7 cellular contexts compared by ENCODE assay signal in the genomic region with DNA sequence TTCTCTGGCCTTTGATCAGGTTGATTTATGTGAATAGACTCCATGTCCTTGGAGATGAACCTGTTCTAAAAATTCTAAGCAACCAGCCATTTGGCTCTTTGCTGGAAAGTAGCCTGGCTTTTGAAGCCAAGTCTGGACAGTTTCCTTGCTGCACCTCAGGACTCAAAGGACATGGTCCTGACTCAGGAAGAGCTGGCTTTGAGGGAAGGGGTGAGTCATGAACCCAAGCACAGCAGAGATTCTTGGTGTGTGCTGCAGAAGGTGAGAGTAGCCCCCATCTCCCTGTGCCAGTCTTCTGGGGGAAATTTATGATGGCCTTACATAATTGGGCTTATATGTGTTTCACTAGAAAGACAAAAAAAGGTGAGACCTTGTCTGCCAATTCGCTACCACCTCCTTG.
A peak's percentile ranks its signal among the peaks of the same experiment; 100 is the strongest.
DNase-seq lines count a peak whose midpoint lies in the region; ATAC-seq, FAIRE-seq and TF ChIP-seq lines count a peak whose summit lies in the region.
"Not testable (repeated sequence)": the region's sequence is repeated elsewhere in the genome, so short reads cannot be mapped to it uniquely, and the experiment has no call there.

No MANE protein-coding gene starts in this region.

- in situ Hi-C loops in Panc1 (cut with HindIII; ENCODE audit: low pct_unique_long_range_greater_than_20kb, low sequenced_read_pairs); K562 (cut with MboI): not testable (repeated sequence)

- H3K36me3 ChIP-seq in HCT116 (ENCODE audit: control insufficient read depth in 1 of 2, insufficient read depth in 2 of 2, low read length in 2 of 2); Panc1 (ENCODE audit: control insufficient read depth, insufficient read depth, low read length); RWPE2 (ENCODE audit: low read depth); K562 (ENCODE audit: control insufficient read depth, insufficient read depth, low read length); keratinocyte (ENCODE audit: control insufficient read depth in 2 of 2, extremely low read depth in 1 of 2, insufficient read depth in 2 of 2, low read length in 2 of 2): not testable (repeated sequence)

- peaks cover 22% of the 10 kb centered on the region for H3K79me2 ChIP-seq in HCT116 (ENCODE audit: insufficient read depth, low read length)
- peaks cover 65% of the 10 kb centered on the region for H3K79me2 ChIP-seq in K562 (ENCODE audit: control insufficient read depth, insufficient read depth, low read length)
- H3K79me2 ChIP-seq in keratinocyte (ENCODE audit: control insufficient read depth, insufficient read depth, low read length), result peaks cover 63% of the 10 kb centered on the region

- RAD21 ChIA-PET in HCT116 (lab: Charles Lee; ENCODE audit: low non-redundant PET in 1 of 2, low total read pairs in 2 of 2, uncharacterized antibody in 2 of 2, unreplicated experiment in 2 of 2), result not testable (repeated sequence)

- H3K4me1 Mint-ChIP-seq in activated CD4-positive, alpha-beta memory T cell treated with anti-CD3 and anti-CD28 coated beads for 36 hours (ENCODE audit: low read depth), result peaks cover 13% of the 10 kb centered on the region

- not testable (repeated sequence) for H3K27ac Mint-ChIP-seq in activated CD4-positive, alpha-beta memory T cell treated with anti-CD3 and anti-CD28 coated beads for 36 hours

- not testable (repeated sequence) for H3K27me3 ChIP-seq in HCT116 (ENCODE audit: insufficient read depth, low read length); Panc1 (ENCODE audit: control insufficient read depth, insufficient read depth, low read length); RWPE2 (ENCODE audit: insufficient read depth, poor library complexity, severe bottlenecking); K562 (ENCODE audit: control insufficient read depth in 2 of 2, insufficient read depth in 2 of 2, low read length in 2 of 2); keratinocyte (ENCODE audit: control insufficient read depth, extremely low read depth, insufficient read depth, low read length)

- not testable (repeated sequence) for TF ChIP-seq POLR2A in HCT116 (IDR thresholded peaks at IDR 0.05; ENCODE audit: borderline replicate concordance, extremely low read depth, insufficient read depth, insufficient read length); K562 (conservative IDR thresholded peaks at IDR 0.05)

- peaks cover 0 to 11% of the 10 kb centered on the region in 2 experiments; a peak in 2 of 4 replicates for H3K4me1 ChIP-seq in HCT116 (ENCODE audit: control insufficient read depth in 1 of 2, insufficient read depth in 2 of 2, low read length in 2 of 2)
- not testable (repeated sequence) for H3K4me1 ChIP-seq in Panc1 (ENCODE audit: control insufficient read depth, insufficient read depth, low read length); RWPE2 (ENCODE audit: insufficient read depth, poor library complexity, severe bottlenecking); K562 (replicated peaks in 1 of 2; ENCODE audit: control insufficient read depth in 2 of 2, insufficient read depth in 2 of 2, low read length in 2 of 2); keratinocyte (ENCODE audit: control insufficient read depth, extremely low read depth, insufficient read depth, low read length)

- not testable (repeated sequence) for H3K9me1 ChIP-seq in K562 (ENCODE audit: control insufficient read depth, insufficient read depth, low read length); keratinocyte (ENCODE audit: control insufficient read depth, extremely low read depth, insufficient read depth, low read length)

- H4K20me1 ChIP-seq in HCT116 (ENCODE audit: insufficient read depth); K562 (replicated peaks; ENCODE audit: control insufficient read depth, insufficient read depth, low read length); keratinocyte (ENCODE audit: control insufficient read depth, extremely low read depth, insufficient read depth, low read length): not testable (repeated sequence)

- BruUV-seq in HCT116 (replicated peaks; lab: Mats Ljungman, UMichigan); Panc1 (replicated peaks; lab: Mats Ljungman, UMichigan); K562 (replicated peaks; lab: Mats Ljungman, UMichigan): not testable (repeated sequence)

- H2AFZ ChIP-seq in HCT116 (ENCODE audit: low read depth, low read length, poor library complexity, severe bottlenecking); K562 (ENCODE audit: low read depth, low read length); keratinocyte (ENCODE audit: control insufficient read depth, low read length): not testable (repeated sequence)

- no CpG with 5 or more reads among the region's 1 CpG for WGBS in K562 (ENCODE audit: insufficient coverage, low coverage, missing lambda C conversion rate)

- not testable (repeated sequence) for H3K4me3 Mint-ChIP-seq in activated CD4-positive, alpha-beta memory T cell treated with anti-CD3 and anti-CD28 coated beads for 36 hours

- not testable (repeated sequence) for H3K9me3 ChIP-seq in HCT116 (ENCODE audit: control insufficient read depth in 1 of 2, insufficient read depth in 1 of 2, low read depth in 1 of 2, low read length in 2 of 2); Panc1 (ENCODE audit: control insufficient read depth, insufficient read depth, low read depth, low read length); RWPE2 (ENCODE audit: severe bottlenecking); K562 (replicated peaks; ENCODE audit: control insufficient read depth, insufficient read depth, low read depth, low read length); keratinocyte (ENCODE audit: control insufficient read depth, low read depth, low read length)

- H3K36me3 Mint-ChIP-seq in activated CD4-positive, alpha-beta memory T cell treated with anti-CD3 and anti-CD28 coated beads for 36 hours, result peaks cover 13% of the 10 kb centered on the region

- H3K4me3 ChIP-seq in HCT116 (replicated peaks in 1 of 2; ENCODE audit: low read depth in 1 of 2, low read length in 2 of 2); Panc1 (ENCODE audit: low read depth in 2 of 2, low read length in 2 of 2); RWPE2 (ENCODE audit: severe bottlenecking); K562; keratinocyte (ENCODE audit: control insufficient read depth in 2 of 3, extremely low read depth in 1 of 3, insufficient read depth in 2 of 3, low read depth in 1 of 3, low read length in 3 of 3): not testable (repeated sequence)

- not testable (repeated sequence) for H3K27me3 Mint-ChIP-seq in activated CD4-positive, alpha-beta memory T cell treated with anti-CD3 and anti-CD28 coated beads for 36 hours

- POLR2A ChIA-PET in HCT116 (lab: Charles Lee); Panc1 (lab: Charles Lee); activated CD4-positive, alpha-beta memory T cell treated with anti-CD3 and anti-CD28 coated beads for 36 hours (lab: Charles Lee); K562 (lab: Yijun Ruan, JAX): not testable (repeated sequence)

- dilution Hi-C loops in keratinocyte (cut with MboI; ENCODE audit: extremely low pct_ligation_motif_present, low sequenced_read_pairs), result not testable (repeated sequence)

- not testable (repeated sequence) for H3K9me3 Mint-ChIP-seq in activated CD4-positive, alpha-beta memory T cell treated with anti-CD3 and anti-CD28 coated beads for 36 hours

- FAIRE-seq in K562 (lab: Jason Lieb, UNC) (peak; percentile 37), keratinocyte (lab: Jason Lieb, UNC) (peak; percentile 44)

- intact Hi-C loops in HCT116 (cut with micrococcal nuclease); Panc1 (cut with micrococcal nuclease; ENCODE audit: unreplicated experiment); activated CD4-positive, alpha-beta memory T cell treated with anti-CD3 and anti-CD28 coated beads for 36 hours (cut with micrococcal nuclease); K562 (cut with micrococcal nuclease): not testable (repeated sequence)

- H3K4me2 ChIP-seq in HCT116 (ENCODE audit: low read length); K562 (ENCODE audit: insufficient read depth, low read length); keratinocyte (ENCODE audit: control insufficient read depth, extremely low read depth, insufficient read depth, low read depth, low read length): not testable (repeated sequence)

- H3K27ac ChIP-seq in HCT116 (ENCODE audit: low read depth, low read length); Panc1 (ENCODE audit: low read length); RWPE2 (ENCODE audit: poor library complexity, severe bottlenecking); K562 (ENCODE audit: extremely low read depth, low read depth, low read length); keratinocyte (ENCODE audit: control insufficient read depth, insufficient read depth, low read length): not testable (repeated sequence)

- TF ChIP-seq RAD21 in HCT116 (IDR thresholded peaks at IDR 0.05; ENCODE audit: low read depth); K562 (CRISPR knock-in tag; conservative IDR thresholded peaks at IDR 0.05 in 1 of 2, IDR thresholded peaks at IDR 0.05 in 1 of 2): not testable (repeated sequence)

- H3K9me2 ChIP-seq in HCT116 (ENCODE audit: insufficient read depth), result not testable (repeated sequence)

- not testable (repeated sequence) for TF ChIP-seq CTCF in HCT116 (IDR thresholded peaks at IDR 0.05 in 2 of 3, conservative IDR thresholded peaks at IDR 0.05 in 1 of 3; ENCODE audit: borderline replicate concordance in 1 of 3, insufficient read depth in 1 of 3, low read depth in 2 of 3, low read length in 2 of 3); Panc1 (IDR thresholded peaks at IDR 0.05); RWPE2 (IDR thresholded peaks at IDR 0.05; ENCODE audit: poor library complexity, severe bottlenecking); K562 (IDR thresholded peaks at IDR 0.05 in 2 of 3, conservative IDR thresholded peaks at IDR 0.05 in 1 of 3; ENCODE audit: insufficient read depth in 2 of 3, low read depth in 1 of 3, low read length in 3 of 3); keratinocyte (optimal IDR thresholded peaks at IDR 0.05 in 1 of 3, IDR thresholded peaks at IDR 0.05 in 1 of 3, conservative IDR thresholded peaks at IDR 0.05 in 1 of 3; ENCODE audit: extremely low read depth in 1 of 3, insufficient read depth in 2 of 3, low read length in 3 of 3)

- CTCF ChIA-PET in HCT116 (lab: Charles Lee); Panc1 (lab: Charles Lee); activated CD4-positive, alpha-beta memory T cell treated with anti-CD3 and anti-CD28 coated beads for 36 hours (lab: Charles Lee); K562 (lab: Yijun Ruan, JAX; ENCODE audit: low intra/inter-chr PET ratio): not testable (repeated sequence)

- H3K9ac ChIP-seq in HCT116 (ENCODE audit: low read length); K562 (ENCODE audit: insufficient read depth in 1 of 2, low read depth in 2 of 2, low read length in 2 of 2); keratinocyte (ENCODE audit: control insufficient read depth, extremely low read depth, insufficient read depth, low read length): not testable (repeated sequence)

- peak; percentile 56 for ATAC-seq in HCT116
- peak; percentile 26; the same call in 1 of the 2 replicates for ATAC-seq in Panc1
- ATAC-seq in RWPE2 (ENCODE audit: low read depth), result peak; percentile 65
- ATAC-seq in K562, result not testable (repeated sequence)
- ATAC-seq in esophagus mucosa, result peak; percentile 36

- not testable (repeated sequence) for DNase-seq in HCT116 (ENCODE audit: low read depth, low spot score); Panc1 (ENCODE audit: low read depth, low spot score); RWPE2 (ENCODE audit: low spot score); K562 (ENCODE audit: extremely low read depth in 1 of 4, low spot score in 3 of 4); keratinocyte (ENCODE audit: low read depth, low spot score)
- peak; percentile 3 for DNase-seq in activated CD4-positive, alpha-beta memory T cell treated with anti-CD3 and anti-CD28 coated beads for 36 hours

- not testable (repeated sequence) for TF ChIP-seq EP300 in K562 (IDR thresholded peaks at IDR 0.05; ENCODE audit: low read length)
